21 cellular contexts compared by ENCODE assay signal in the genomic region with DNA sequence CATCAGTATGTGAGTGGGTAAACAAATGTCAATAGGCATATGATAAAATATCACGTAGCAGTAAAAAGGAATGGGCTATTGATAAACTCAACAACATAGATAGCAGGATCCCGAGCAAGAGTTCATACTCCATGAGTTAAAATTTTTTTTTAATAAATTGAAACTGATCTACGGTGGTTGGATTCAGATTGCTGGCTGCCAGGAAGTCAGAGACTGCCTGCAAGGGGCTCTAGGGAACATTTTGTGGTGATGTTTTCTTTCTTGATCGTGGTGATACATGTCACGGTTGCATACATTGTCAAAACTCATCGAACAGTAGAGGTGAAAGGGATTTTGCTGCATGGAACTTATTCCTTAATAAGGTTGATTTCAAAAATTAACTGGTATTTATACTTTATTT.
DNase-seq lines count a peak whose midpoint lies in the region; ATAC-seq and TF ChIP-seq lines count a peak whose summit lies in the region.
"Had no signal": no experiment of that assay in that cellular context is flagged by ENCODE, and none has a peak within 500 bp of the region (broad histone marks: within the 10 kb centered on the region; RNA-seq: fewer than 3 reads in every experiment).

No MANE protein-coding gene starts in this region.

- no peak overlapping the region for H2AK5ac ChIP-seq in H9 (ENCODE audit: insufficient read length, low read length)

- no peaks in the 10 kb centered on the region for H3K36me3 ChIP-seq in endodermal cell (ENCODE audit: control insufficient read depth, insufficient read depth, low read length)
- H3K36me3 ChIP-seq in prostate gland, result no peaks in the 10 kb centered on the region

- H4K91ac ChIP-seq in H9 (ENCODE audit: insufficient read length, low read depth, low read length), result no peak overlapping the region

- H3T11ph ChIP-seq in H9 (ENCODE audit: low read length), result no peak overlapping the region

- no peak overlapping the region for H2BK12ac ChIP-seq in H9 (ENCODE audit: insufficient read length, low read depth, low read length)

- TF ChIP-seq POLR2A in prostate gland (IDR thresholded peaks at IDR 0.05), result no peak

- no peak overlapping the region for H4K5ac ChIP-seq in H9 (ENCODE audit: insufficient read length, low read depth, low read length)

- H3K18ac ChIP-seq in H9 (ENCODE audit: insufficient read length, low read depth, low read length), result no peak overlapping the region

- H3K4me3 Mint-ChIP-seq in endodermal cell, result no peak overlapping the region
- no peak overlapping the region for H3K4me3 Mint-ChIP-seq in H9
- H3K4me3 Mint-ChIP-seq: HFFc6; stimulated activated naive CD8-positive, alpha-beta T cell treated with anti-CD3 and anti-CD28 coated beads, Interleukin-15, amount 100 ng/mL, for 72 hours had no signal

- H3K56ac ChIP-seq in H9 (ENCODE audit: insufficient read length, low read depth, low read length), result no peak overlapping the region

- H3K27ac ChIP-seq in 22Rv1 (peak overlapping the region; percentile 100), endodermal cell (ENCODE audit: low read depth, low read length) (no peak overlapping the region), prostate gland (peak overlapping the region; percentile 99 to 100), H9 (ENCODE audit: insufficient read length, low read depth, low read length) (no peak overlapping the region)
- H3K27ac ChIP-seq: foreskin keratinocyte, PC-9 had no signal

- TF ChIP-seq CTCF in 22Rv1 (IDR thresholded peaks at IDR 0.05), result no peak
- no peak for TF ChIP-seq CTCF in LNCaP clone FGC (IDR thresholded peaks at IDR 0.05; ENCODE audit: control insufficient read depth, extremely low read depth, insufficient read depth)
- TF ChIP-seq CTCF in endodermal cell (conservative IDR thresholded peaks at IDR 0.05), result no peak
- TF ChIP-seq CTCF in prostate gland (IDR thresholded peaks at IDR 0.05), result no peak
- no peak for TF ChIP-seq CTCF in H9 (conservative IDR thresholded peaks at IDR 0.05)

- H3K9me3 ChIP-seq in endodermal cell (ENCODE audit: control insufficient read depth, low read length), result no peaks in the 10 kb centered on the region
- H3K9me3 ChIP-seq in prostate gland, result no peaks in the 10 kb centered on the region
- no peaks in the 10 kb centered on the region for H3K9me3 ChIP-seq in H9 (ENCODE audit: control insufficient read depth, low read depth, low read length)

- no peak overlapping the region for H3K14ac ChIP-seq in H9 (ENCODE audit: insufficient read depth, low read length)

- H3K27ac Mint-ChIP-seq in endodermal cell, result no peak overlapping the region
- H3K27ac Mint-ChIP-seq in H9, result no peak overlapping the region
- H3K27ac Mint-ChIP-seq: activated T-helper 1 cell treated with anti-CD3 and anti-CD28 coated beads, Interleukin-12 subunit alpha, Interleukin-12 subunit beta, Interleukin-2, Interleukin-4 antibody, amounts not matched to agents 30 ng/mL and 10 ng/mL and 1 ng/mL, durations not matched to agents 14 hours and 24 hours and 36 hours; HFFc6; stimulated activated naive CD8-positive, alpha-beta T cell treated with anti-CD3 and anti-CD28 coated beads, Interleukin-15, amount 100 ng/mL, for 72 hours had no signal

- H2BK15ac ChIP-seq in H9 (ENCODE audit: low read depth, low read length), result no peak overlapping the region

- no peaks in the 10 kb centered on the region for H3K79me1 ChIP-seq in H9 (ENCODE audit: insufficient read depth, low read depth, low read length, poor library complexity, severe bottlenecking)

- H3K27me3 Mint-ChIP-seq in endodermal cell (ENCODE audit: insufficient read depth) (peaks cover 3% of the 10 kb centered on the region), H9 (ENCODE audit: low read depth) (peaks cover 10% of the 10 kb centered on the region)
- H3K27me3 Mint-ChIP-seq: stimulated activated naive CD8-positive, alpha-beta T cell treated with anti-CD3 and anti-CD28 coated beads, Interleukin-15, amount 100 ng/mL, for 72 hours had no signal

- H3K4me1 Mint-ChIP-seq in endodermal cell (peaks cover 11% of the 10 kb centered on the region), H9 (peaks cover 24 to 25% of the 10 kb centered on the region in 2 experiments)

- H3K23me2 ChIP-seq in H9 (ENCODE audit: insufficient read length, low read depth, low read length, poor library complexity, severe bottlenecking), result peaks cover 7% of the 10 kb centered on the region

- intact Hi-C loops in prostate gland (cut with DNase I), result no loop called here

- no peak overlapping the region for H3K4ac ChIP-seq in H9 (ENCODE audit: low read depth, low read length)

- no peaks in the 10 kb centered on the region for H4K20me1 ChIP-seq in H9 (ENCODE audit: control insufficient read depth, insufficient read depth, insufficient read length)

- H3K9ac ChIP-seq in endodermal cell (ENCODE audit: extremely low read depth, low read length, poor library complexity, severe bottlenecking) (no peak overlapping the region), H9 (ENCODE audit: extremely low read depth, insufficient read length, low read length) (no peak overlapping the region)

- H3K27me3 ChIP-seq in endodermal cell (ENCODE audit: control insufficient read depth, insufficient read depth, low read length, poor library complexity, severe bottlenecking) (peaks cover 12% of the 10 kb centered on the region), prostate gland (replicated peaks; ENCODE audit: insufficient read depth) (no peaks in the 10 kb centered on the region), H9 (ENCODE audit: insufficient read depth, low read length) (no peaks in the 10 kb centered on the region)
- H3K27me3 ChIP-seq: foreskin keratinocyte had no signal

- H3K36me3 Mint-ChIP-seq in endodermal cell (ENCODE audit: low read depth) (no peaks in the 10 kb centered on the region), H9 (ENCODE audit: insufficient read depth in 1 of 3, low read depth in 3 of 3) (no peaks in the 10 kb centered on the region)

- H2AFZ ChIP-seq in H9 (ENCODE audit: low read length), result no peak overlapping the region
- H2AFZ ChIP-seq: PC-9 had no signal

- WGBS in endodermal cell (ENCODE audit: insufficient coverage in 1 of 2, insufficient read length in 1 of 2), 2 experiments, result 91 to 100% methylated on average over 2 to 5 of the region's 6 CpGs
- WGBS in prostate gland, result 63% methylated on average over 6 of the region's 6 CpGs
- no CpG with 5 or more reads among the region's 6 CpGs for WGBS in H9 (ENCODE audit: extremely low coverage, insufficient read length, low lambda C conversion rate)

- H3K9me3 Mint-ChIP-seq in endodermal cell (no peaks in the 10 kb centered on the region), H9 (no peaks in the 10 kb centered on the region)
- H3K9me3 Mint-ChIP-seq: activated naive CD4-positive, alpha-beta T cell treated with anti-CD3 and anti-CD28 coated beads, Interleukin-2, amount 50 U/mL, for 72 hours; activated T-helper 1 cell treated with anti-CD3 and anti-CD28 coated beads, Interleukin-12 subunit alpha, Interleukin-12 subunit beta, Interleukin-2, Interleukin-4 antibody, amounts not matched to agents 30 ng/mL and 10 ng/mL and 1 ng/mL, durations not matched to agents 14 hours and 24 hours and 36 hours; HFFc6; stimulated activated naive CD8-positive, alpha-beta T cell treated with anti-CD3 and anti-CD28 coated beads, Interleukin-15, amount 100 ng/mL, for 72 hours had no signal

- H2BK20ac ChIP-seq in H9 (ENCODE audit: low read depth, low read length, poor library complexity, severe bottlenecking), result no peak overlapping the region

- H2BK120ac ChIP-seq in H9 (ENCODE audit: low read depth, low read length, poor library complexity, severe bottlenecking), result no peak overlapping the region

- H3K4me1 ChIP-seq in endodermal cell (ENCODE audit: control insufficient read depth, insufficient read depth, low read length), result peaks cover 3% of the 10 kb centered on the region
- peaks cover 6% of the 10 kb centered on the region for H3K4me1 ChIP-seq in prostate gland (replicated peaks)
- H3K4me1 ChIP-seq in H9 (ENCODE audit: insufficient read depth, low read length), result no peaks in the 10 kb centered on the region; the same call in 1 of the 2 replicates

- DNase-seq in LNCaP clone FGC (ENCODE audit: low read depth), result no peak
- peak; percentile 5 for DNase-seq in endodermal cell
- no peak for DNase-seq in prostate gland (ENCODE audit: low spot score)
- no peak for DNase-seq in H9
- DNase-seq in retina, result no peak
- DNase-seq: foreskin keratinocyte; HFFc6; hypothalamus; NCI-H1092 treated with DMSO at 0.1 percent for 48 hours; NCI-H2171 treated with DMSO at 0.1 percent for 48 hours; PC-9; stimulated activated CD4-positive, alpha-beta T cell treated with anti-CD3 and anti-CD28 coated beads, Interleukin-4, amount 100 ng/mL, for 1 hour; stimulated activated naive CD8-positive, alpha-beta T cell treated with anti-CD3 and anti-CD28 coated beads, Interleukin-15, amount 100 ng/mL, for 72 hours; T-helper 9 cell had no signal

- H3K4me3 ChIP-seq in LNCaP clone FGC (ENCODE audit: low read depth, low read length), result peak overlapping the region; percentile 5; the same call in 1 of the 2 replicates
- H3K4me3 ChIP-seq in endodermal cell (ENCODE audit: low read length), result no peak overlapping the region
- no peak overlapping the region for H3K4me3 ChIP-seq in prostate gland
- H3K4me3 ChIP-seq: K562, PC-9, smooth muscle cell had no signal

- H3K4me2 ChIP-seq in H9 (ENCODE audit: insufficient read depth, insufficient read length, low read length), result no peak overlapping the region
- H3K4me2 ChIP-seq: PC-9, smooth muscle cell had no signal

- H4K8ac ChIP-seq in H9 (replicated peaks; ENCODE audit: insufficient read length, low read depth, low read length), result no peak overlapping the region

- no peaks in the 10 kb centered on the region for H3K79me2 ChIP-seq in H9 (ENCODE audit: insufficient read depth, low read length)

- no peak overlapping the region for H2BK5ac ChIP-seq in H9 (ENCODE audit: insufficient read length, low read length)

- no peak for ATAC-seq in HG03196 (IDR thresholded peaks at IDR 0.05; ENCODE audit: unreplicated experiment)
- no peak for ATAC-seq in HG03139 (IDR thresholded peaks at IDR 0.05; ENCODE audit: unreplicated experiment)
- ATAC-seq: activated naive CD4-positive, alpha-beta T cell treated with anti-CD3 and anti-CD28 coated beads, Interleukin-2, amount 50 U/mL, for 72 hours; foreskin keratinocyte; K562; stimulated activated naive CD8-positive, alpha-beta T cell treated with anti-CD3 and anti-CD28 coated beads, Interleukin-15, amount 100 ng/mL, for 72 hours had no signal

- no peak overlapping the region for H3K23ac ChIP-seq in H9 (ENCODE audit: insufficient read length, low read depth, low read length)

Comparison
In these comparisons a context has a peak if more than half of its experiments do, and no peak if none do; other contexts are left out.
1. H3K27ac ChIP-seq: peak in 22Rv1 (single experiment) and prostate gland (2 of 2); none in endodermal cell (single experiment) and H9 (single experiment).